In genomic region chr2:28583899-28584553, GRCh38 we compare ENCODE assay signal across 8 cellular contexts.
DNase-seq lines count a peak whose midpoint lies in the region; TF ChIP-seq lines count a peak whose summit lies in the region.

No MANE protein-coding gene starts in this region.

- no peak for TF ChIP-seq CTCF in endothelial cell (IDR thresholded peaks at IDR 0.05; ENCODE audit: unreplicated experiment)

- H3K27ac Mint-ChIP-seq in dendritic cell treated with granulocyte-macrophage colony-stimulating factor and Interleukin-4, amounts not matched to agents 40 ng/mL and 50 ng/mL, for 4 days = peak overlapping the region; percentile 74
- no peak overlapping the region for H3K27ac Mint-ChIP-seq in endothelial cell (ENCODE audit: unreplicated experiment)

- H3K36me3 Mint-ChIP-seq in dendritic cell treated with granulocyte-macrophage colony-stimulating factor and Interleukin-4, amounts not matched to agents 40 ng/mL and 50 ng/mL, for 4 days (ENCODE audit: low read depth) = no peaks in the 10 kb centered on the region
- H3K36me3 Mint-ChIP-seq in endothelial cell (ENCODE audit: low read depth, unreplicated experiment) = no peaks in the 10 kb centered on the region

- H3K4me3 ChIP-seq in HUES6 (ENCODE audit: low read depth, low read length) = no peak overlapping the region

- no peaks in the 10 kb centered on the region for H3K36me3 ChIP-seq in HUES6 (ENCODE audit: control insufficient read depth, insufficient read depth, low read length)

- H3K4me1 Mint-ChIP-seq in dendritic cell treated with granulocyte-macrophage colony-stimulating factor and Interleukin-4, amounts not matched to agents 40 ng/mL and 50 ng/mL, for 4 days (ENCODE audit: low read depth) = peaks cover 49% of the 10 kb centered on the region
- peaks cover 12% of the 10 kb centered on the region for H3K4me1 Mint-ChIP-seq in endothelial cell (ENCODE audit: unreplicated experiment)

- peak overlapping the region; percentile 77; the same call in 1 of the 2 replicates for H3K27ac ChIP-seq in HUES6 (ENCODE audit: low read depth, low read length)

- DNase-seq in DMS53 treated with DMSO at 0.1 percent for 48 hours (lab: John Stamatoyannopoulos, UW; ENCODE audit: unreplicated experiment) (peak; percentile 56), mesenteric fat pad (ENCODE audit: low spot score) (peak; percentile 91), endothelial cell (ENCODE audit: low spot score) (no peak), T-helper 9 cell (no peak)
- peak; percentile 73 to 77 for DNase-seq in activated CD4-positive, alpha-beta T cell treated with anti-CD3 and anti-CD28 coated beads for 4 hours
- DNase-seq in stimulated activated CD8-positive, alpha-beta memory T cell treated with anti-CD3 and anti-CD28 coated beads, Interleukin-2, amount 100 ng/mL, for 48 hours (ENCODE audit: low read depth in 2 of 2) = peak; percentile 46 to 68

- H3K9ac ChIP-seq in HUES6 (ENCODE audit: low read length) = peak overlapping the region; percentile 77

- H3K9me3 Mint-ChIP-seq in dendritic cell treated with granulocyte-macrophage colony-stimulating factor and Interleukin-4, amounts not matched to agents 40 ng/mL and 50 ng/mL, for 4 days = no peaks in the 10 kb centered on the region
- H3K9me3 Mint-ChIP-seq in endothelial cell (ENCODE audit: unreplicated experiment) = no peaks in the 10 kb centered on the region

- intact Hi-C loops in dendritic cell treated with granulocyte-macrophage colony-stimulating factor and Interleukin-4, amounts not matched to agents 40 ng/mL and 50 ng/mL, for 4 days (cut with micrococcal nuclease) = no loop called here

- H3K9me3 ChIP-seq in HUES6 (ENCODE audit: control insufficient read depth, insufficient read depth, low read depth, low read length) = no peaks in the 10 kb centered on the region

- no peak overlapping the region for H3K4me3 Mint-ChIP-seq in dendritic cell treated with granulocyte-macrophage colony-stimulating factor and Interleukin-4, amounts not matched to agents 40 ng/mL and 50 ng/mL, for 4 days
- no peak overlapping the region for H3K4me3 Mint-ChIP-seq in endothelial cell (ENCODE audit: unreplicated experiment)

- peaks cover 16% of the 10 kb centered on the region for H3K4me1 ChIP-seq in HUES6 (ENCODE audit: control insufficient read depth, insufficient read depth, low read length)

- H3K27me3 Mint-ChIP-seq in dendritic cell treated with granulocyte-macrophage colony-stimulating factor and Interleukin-4, amounts not matched to agents 40 ng/mL and 50 ng/mL, for 4 days = no peaks in the 10 kb centered on the region
- no peaks in the 10 kb centered on the region for H3K27me3 Mint-ChIP-seq in endothelial cell (ENCODE audit: unreplicated experiment)

- no peaks in the 10 kb centered on the region for H3K27me3 ChIP-seq in HUES6 (ENCODE audit: control insufficient read depth, insufficient read depth, low read length)

Comparison
In these comparisons a context has a peak if more than half of its experiments do, and no peak if none do; other contexts are left out.
1. DNase-seq: peak in DMS53 treated with DMSO at 0.1 percent for 48 hours (single experiment), activated CD4-positive, alpha-beta T cell treated with anti-CD3 and anti-CD28 coated beads for 4 hours (2 of 2), mesenteric fat pad (single experiment) and stimulated activated CD8-positive, alpha-beta memory T cell treated with anti-CD3 and anti-CD28 coated beads, Interleukin-2, amount 100 ng/mL, for 48 hours (2 of 2); none in endothelial cell (single experiment) and T-helper 9 cell (single experiment).